ENCODE assay signal across 8 cellular contexts in genomic region chr10:102660891-102661613, GRCh38. TPM values are rescaled to one million over a fixed set of nuclear protein-coding genes. Genes with fewer than 3 reads are reported as not detected.
DNase-seq lines count a peak whose midpoint lies in the region; ATAC-seq and TF ChIP-seq lines count a peak whose summit lies in the region.

No MANE protein-coding gene starts in this region.

- intact Hi-C loops in body of pancreas (cut with DNase I) = no loop called here
- intact Hi-C loops in mucosa of descending colon (cut with DNase I, micrococcal nuclease) = no loop called here

- H3K4me1 ChIP-seq in body of pancreas (peaks cover 52% of the 10 kb centered on the region), mucosa of descending colon (ENCODE audit: low read depth) (peaks cover 32% of the 10 kb centered on the region), stomach smooth muscle (ENCODE audit: control insufficient read depth, insufficient read depth, low read length) (peaks cover 13% of the 10 kb centered on the region)

- H3K4me3 ChIP-seq in body of pancreas (no peak overlapping the region), mucosa of descending colon (no peak overlapping the region), stomach smooth muscle (ENCODE audit: low read length in 2 of 2) (no peak overlapping the region)

- H3K9ac ChIP-seq in stomach smooth muscle (ENCODE audit: low read length in 2 of 2) = no peak overlapping the region

- TF ChIP-seq CTCF in body of pancreas (IDR thresholded peaks at IDR 0.05) = no peak
- TF ChIP-seq CTCF in mucosa of descending colon (IDR thresholded peaks at IDR 0.05) = no peak

- no peaks in the 10 kb centered on the region for H3K27me3 ChIP-seq in body of pancreas
- no peaks in the 10 kb centered on the region for H3K27me3 ChIP-seq in stomach smooth muscle (ENCODE audit: control insufficient read depth in 1 of 2, insufficient read depth in 2 of 2, low read length in 2 of 2)

- H3K9me3 ChIP-seq in body of pancreas (no peaks in the 10 kb centered on the region), mucosa of descending colon (no peaks in the 10 kb centered on the region), stomach smooth muscle (ENCODE audit: control insufficient read depth in 2 of 2, low read length in 2 of 2) (no peaks in the 10 kb centered on the region)

- H3K36me3 ChIP-seq in body of pancreas (replicated peaks in 1 of 2; ENCODE audit: insufficient read depth in 1 of 2, low read depth in 2 of 2) (peaks cover 0 to 6% of the 10 kb centered on the region in 2 donors), mucosa of descending colon (ENCODE audit: low read depth) (no peaks in the 10 kb centered on the region), stomach smooth muscle (ENCODE audit: control insufficient read depth in 2 of 2, insufficient read depth in 2 of 2, low read length in 2 of 2) (peaks cover 5 to 11% of the 10 kb centered on the region in 2 donors)

- ATAC-seq in GM19043 (IDR thresholded peaks at IDR 0.05; ENCODE audit: low read depth, unreplicated experiment) (peak; percentile 83), HG03175 (IDR thresholded peaks at IDR 0.05; ENCODE audit: unreplicated experiment) (peak; percentile 79), body of pancreas (peak; percentile 12), mucosa of descending colon (peak; percentile 75)

- DNase-seq in AG20443 (ENCODE audit: low spot score) = peak; percentile 81
- peak; percentile 32 to 76 (median 41) for DNase-seq in T-helper 1 cell
- peak; percentile 56 to 88 (median 76) for DNase-seq in body of pancreas
- peak; percentile 82 to 90 (median 86) for DNase-seq in mucosa of descending colon
- DNase-seq in T1000 (lab: John Stamatoyannopoulos, UW) = no peak

- H3K27ac ChIP-seq in body of pancreas (peak overlapping the region; percentile 7 to 47 (median 36)), stomach smooth muscle (ENCODE audit: low read length) (peak overlapping the region; percentile 18)

- peak in 1 of 3 donors; percentile 10 for TF ChIP-seq POLR2A in body of pancreas (IDR thresholded peaks at IDR 0.05)

- WGBS in body of pancreas, 2 donors = 18 to 51% methylated on average over 4 to 22 of the region's 22 CpGs

RNA-seq across cellular contexts. Expression of gene TRIM8, which starts 16.8 kb away (rescaled TPM):
- total RNA-seq in body of pancreas (100 to 1,000 TPM; 121 to 156 TPM), mucosa of descending colon (10 to 100 TPM; 65.5 to 89.9 (median 71.3) TPM)

RNA-seq across cellular contexts. Expression of gene ARL3, which starts 53.1 kb away (rescaled TPM):
- total RNA-seq in body of pancreas (1 to 10 TPM; 1.8 to 4.0 TPM), mucosa of descending colon (10 to 100 TPM in 1 of 3 donors, 1 to 10 TPM in 2; 2.4 to 11.2 (median 4.4) TPM)

RNA-seq across cellular contexts. Expression of gene SFXN2, which starts 53.4 kb away (rescaled TPM):
- 1 to 10 TPM; 2.1 to 7.3 TPM for total RNA-seq in body of pancreas
- total RNA-seq in mucosa of descending colon = 10 to 100 TPM in 2 of 3 donors, 1 to 10 TPM in 1; 6.9 to 19.1 (median 14.2) TPM

Comparison
In these comparisons a context has a peak if more than half of its experiments do, and no peak if none do; other contexts are left out.
1. ATAC-seq: peak in every context shown above with its lines; median percentile 83 in GM19043; 79 in HG03175; 75 in mucosa of descending colon; 12 in body of pancreas.